In genomic region chr1:188122646-188123045, GRCh38 we compare ENCODE assay signal across 17 cellular contexts.
"Had no signal": no experiment of that assay in that cellular context is flagged by ENCODE, and none has a peak within 500 bp of the region (broad histone marks: within the 10 kb centered on the region; RNA-seq: fewer than 3 reads in every experiment).

No MANE protein-coding gene starts in this region.

- H3K4me3 Mint-ChIP-seq: dendritic cell treated with granulocyte-macrophage colony-stimulating factor and Interleukin-4, amounts not matched to agents 40 ng/mL and 50 ng/mL, for 4 days; effector memory CD8-positive, alpha-beta T cell; naive thymus-derived CD8-positive, alpha-beta T cell had no signal

- H3K36me3 Mint-ChIP-seq: naive thymus-derived CD8-positive, alpha-beta T cell had no signal

- H3K4me1 Mint-ChIP-seq: naive thymus-derived CD8-positive, alpha-beta T cell had no signal

- H3K4me3 ChIP-seq: gastrocnemius medialis, heart right ventricle, mucosa of descending colon, stomach, thoracic aorta, transverse colon had no signal

- DNase-seq: effector memory CD8-positive, alpha-beta T cell; gastrocnemius medialis; heart right ventricle; hypothalamus; kidney glomerular epithelial cell; mucosa of descending colon; naive thymus-derived CD8-positive, alpha-beta T cell; posterior cingulate gyrus; stimulated activated CD4-positive, alpha-beta T cell treated with anti-CD3 and anti-CD28 coated beads, Interleukin-2, amount 100 ng/mL, for 24 hours; stimulated activated CD4-positive, alpha-beta T cell treated with anti-CD3 and anti-CD28 coated beads, Interleukin-4, amount 100 ng/mL, for 4 hours; stimulated activated naive CD4-positive, alpha-beta T cell; stomach; substantia nigra; transverse colon had no signal

- H3K9me3 ChIP-seq: gastrocnemius medialis, heart right ventricle, mucosa of descending colon, thoracic aorta, transverse colon had no signal

- H3K27me3 ChIP-seq: gastrocnemius medialis, heart right ventricle, stomach, transverse colon had no signal

- ATAC-seq: effector memory CD8-positive, alpha-beta T cell; gastrocnemius medialis; heart right ventricle; mucosa of descending colon; naive thymus-derived CD8-positive, alpha-beta T cell; sciatic nerve had no signal

- H3K27ac Mint-ChIP-seq: dendritic cell treated with granulocyte-macrophage colony-stimulating factor and Interleukin-4, amounts not matched to agents 40 ng/mL and 50 ng/mL, for 4 days; effector memory CD8-positive, alpha-beta T cell; naive thymus-derived CD8-positive, alpha-beta T cell had no signal

- H3K36me3 ChIP-seq: gastrocnemius medialis, heart right ventricle, stomach, thoracic aorta, transverse colon had no signal

- H3K27ac ChIP-seq: gastrocnemius medialis, heart right ventricle, stomach, thoracic aorta, transverse colon had no signal

- H3K27me3 Mint-ChIP-seq: dendritic cell treated with granulocyte-macrophage colony-stimulating factor and Interleukin-4, amounts not matched to agents 40 ng/mL and 50 ng/mL, for 4 days; effector memory CD8-positive, alpha-beta T cell; naive thymus-derived CD8-positive, alpha-beta T cell had no signal

- H3K4me1 ChIP-seq: gastrocnemius medialis, heart right ventricle, stomach, transverse colon had no signal
